In genomic region chr19:45171211-45171623, GRCh38 we compare ENCODE assay signal across 9 cellular contexts. TPM values are rescaled to one million over a fixed set of nuclear protein-coding genes. Genes with fewer than 3 reads are reported as not detected.
A peak's percentile ranks its signal among the peaks of the same experiment; 100 is the strongest.
DNase-seq lines count a peak whose midpoint lies in the region; ATAC-seq and TF ChIP-seq lines count a peak whose summit lies in the region.
"Had no signal": no experiment of that assay in that cellular context is flagged by ENCODE, and none has a peak within 500 bp of the region (broad histone marks: within the 10 kb centered on the region; RNA-seq: fewer than 3 reads in every experiment).

No MANE protein-coding gene starts in this region.

- TF ChIP-seq CTCF in heart left ventricle (IDR thresholded peaks at IDR 0.05) = no peak

- TF ChIP-seq POLR2A in heart left ventricle (IDR thresholded peaks at IDR 0.05) = no peak

- H3K4me3 ChIP-seq in heart left ventricle = no peak overlapping the region

- H3K27me3 ChIP-seq in heart left ventricle = no peaks in the 10 kb centered on the region

- H3K4me3 Mint-ChIP-seq in activated naive CD8-positive, alpha-beta T cell treated with anti-CD3 and anti-CD28 coated beads, Interleukin-2, amount 50 U/mL, for 24 hours = peak overlapping the region; percentile 61
- peak overlapping the region in 4 of 8 donors; percentile 11 to 84 (median 42) for H3K4me3 Mint-ChIP-seq in naive B cell

- H3K4me1 Mint-ChIP-seq in activated naive CD8-positive, alpha-beta T cell treated with anti-CD3 and anti-CD28 coated beads, Interleukin-2, amount 50 U/mL, for 24 hours = peaks cover 29% of the 10 kb centered on the region
- H3K4me1 Mint-ChIP-seq in naive B cell = peaks cover 27 to 41% (median 34%) of the 10 kb centered on the region in 3 donors

- intact Hi-C loops in heart left ventricle (cut with DNase I) (loop anchor here in 1 of 10 donors (10.0 kb wide), 1 partner anchor 76 kb away; the partner anchor contains the start of gene PPP1R37), Right ventricle myocardium inferior (cut with DNase I) (no loop called here)

- no peaks in the 10 kb centered on the region for H3K36me3 Mint-ChIP-seq in activated naive CD8-positive, alpha-beta T cell treated with anti-CD3 and anti-CD28 coated beads, Interleukin-2, amount 50 U/mL, for 24 hours (ENCODE audit: low read depth)
- no peaks in the 10 kb centered on the region for H3K36me3 Mint-ChIP-seq in naive B cell

- H3K27ac ChIP-seq in heart left ventricle = peak overlapping the region; percentile 16 to 83 (median 54)

- H3K36me3 ChIP-seq in heart left ventricle = no peaks in the 10 kb centered on the region

- peaks cover 0 to 42% (median 18%) of the 10 kb centered on the region in 12 donors for H3K4me1 ChIP-seq in heart left ventricle

- H3K9me3 Mint-ChIP-seq in activated naive CD8-positive, alpha-beta T cell treated with anti-CD3 and anti-CD28 coated beads, Interleukin-2, amount 50 U/mL, for 24 hours = no peaks in the 10 kb centered on the region
- no peaks in the 10 kb centered on the region for H3K9me3 Mint-ChIP-seq in naive B cell

- peak overlapping the region; percentile 91 for H3K27ac Mint-ChIP-seq in activated naive CD8-positive, alpha-beta T cell treated with anti-CD3 and anti-CD28 coated beads, Interleukin-2, amount 50 U/mL, for 24 hours
- H3K27ac Mint-ChIP-seq in naive B cell = peak overlapping the region in 4 of 6 donors; percentile 16 to 80 (median 35)

- 40 to 47% (median 43%) methylated on average over 7 of the region's 7 CpGs for WGBS in heart left ventricle, 4 donors

- H3K9me3 ChIP-seq in heart left ventricle = no peaks in the 10 kb centered on the region

- no peaks in the 10 kb centered on the region for H3K27me3 Mint-ChIP-seq in activated naive CD8-positive, alpha-beta T cell treated with anti-CD3 and anti-CD28 coated beads, Interleukin-2, amount 50 U/mL, for 24 hours
- H3K27me3 Mint-ChIP-seq in naive B cell = no peaks in the 10 kb centered on the region

- DNase-seq in heart left ventricle = no peak
- DNase-seq in Right ventricle myocardium inferior (ENCODE audit: missing footprints) = no peak
- no peak for DNase-seq in activated naive CD8-positive, alpha-beta T cell treated with anti-CD3 and anti-CD28 coated beads, Interleukin-2, amount 50 U/mL, for 24 hours
- no peak for DNase-seq in naive B cell
- no peak for DNase-seq in NCI-H187 treated with DMSO at 0.1 percent for 48 hours (lab: John Stamatoyannopoulos, UW)

- ATAC-seq in heart left ventricle (peak; percentile 28 to 77 (median 55)), Right ventricle myocardium inferior (no peak), naive B cell (ENCODE audit: low read depth in 2 of 2) (no peak), GM21619 (IDR thresholded peaks at IDR 0.05; ENCODE audit: unreplicated experiment) (no peak), HG02852 (IDR thresholded peaks at IDR 0.05; ENCODE audit: unreplicated experiment) (no peak), HG03159 (IDR thresholded peaks at IDR 0.05; ENCODE audit: unreplicated experiment) (no peak)
- peak; percentile 71 for ATAC-seq in activated naive CD8-positive, alpha-beta T cell treated with anti-CD3 and anti-CD28 coated beads, Interleukin-2, amount 50 U/mL, for 24 hours
- ATAC-seq: Panc1 had no signal

RNA-seq across cellular contexts. Expression of gene TRAPPC6A, which starts 6.8 kb away (rescaled TPM):
- total RNA-seq in heart left ventricle (10 to 100 TPM in 8 of 9 donors, 1 to 10 TPM in 1; 7.7 to 22.8 (median 18.6) TPM), Right ventricle myocardium inferior (14.2 TPM)
- polyA plus RNA-seq in heart left ventricle (10 to 100 TPM; 12.3 to 19.2 TPM), naive B cell (ENCODE audit: low read depth in 6 of 6) (100 to 1,000 TPM; 114 to 248 (median 134) TPM)

RNA-seq across cellular contexts. Expression of gene BLOC1S3, which starts 7.4 kb away (rescaled TPM):
- total RNA-seq in heart left ventricle (1 to 10 TPM; 2.9 to 8.1 (median 4.8) TPM), Right ventricle myocardium inferior (5.2 TPM)
- polyA plus RNA-seq in heart left ventricle (1 to 10 TPM; 2.0 to 8.0 TPM), naive B cell (ENCODE audit: low read depth in 6 of 6) (10 to 100 TPM in 5 of 6 donors, 1 to 10 TPM in 1; 9.1 to 24.5 (median 13.6) TPM)

RNA-seq across cellular contexts. Expression of gene NKPD1, which starts 10.4 kb away (rescaled TPM):
- total RNA-seq in heart left ventricle (under 1 TPM in 3 of 9 donors, not detected in 6; 0.09 to 0.28 (median 0.09) TPM), Right ventricle myocardium inferior (not detected)
- polyA plus RNA-seq in heart left ventricle (under 1 TPM in 1 of 2 donors, not detected in 1; 0.18 TPM), naive B cell (ENCODE audit: low read depth in 6 of 6) (not detected)

Comparison
In these comparisons a context has a peak if more than half of its experiments do, and no peak if none do; other contexts are left out.
1. ATAC-seq: peak in heart left ventricle (4 of 4) and activated naive CD8-positive, alpha-beta T cell treated with anti-CD3 and anti-CD28 coated beads, Interleukin-2, amount 50 U/mL, for 24 hours (single experiment); none in Right ventricle myocardium inferior (single experiment), naive B cell (0 of 2), GM21619 (single experiment), HG02852 (single experiment) and HG03159 (single experiment).